ENCODE assay signal across 12 cellular contexts in genomic region chr20:768426-768978, GRCh38. TPM values are rescaled to one million over a fixed set of nuclear protein-coding genes. Genes with fewer than 3 reads are reported as not detected.
DNase-seq lines count a peak whose midpoint lies in the region; ATAC-seq, FAIRE-seq and TF ChIP-seq lines count a peak whose summit lies in the region.
"Had no signal": no experiment of that assay in that cellular context is flagged by ENCODE, and none has a peak within 500 bp of the region (broad histone marks: within the 10 kb centered on the region; RNA-seq: fewer than 3 reads in every experiment).

SLC52A3 (minus strand) TSS chr20:768500; CDS start chr20:765774, 2,726 bp downstream.

- no peak within 1 kb of the TSS for H3K4me3 Mint-ChIP-seq in activated naive CD4-positive, alpha-beta T cell treated with anti-CD3 and anti-CD28 coated beads, Interleukin-2, amount 10 ng/mL, durations not matched to agents 7 days and 5 days
- H3K4me3 Mint-ChIP-seq in CD8-positive, alpha-beta T cell: no peak within 1 kb of the TSS

- POLR2A ChIA-PET in CD8-positive, alpha-beta T cell (lab: Charles Lee): no interaction called here

- TF ChIP-seq POLR2A in GM18505 (IDR thresholded peaks at IDR 0.05; ENCODE audit: borderline replicate concordance, extremely low read depth, insufficient read depth, insufficient read length): no peak

- peak; percentile 75 for FAIRE-seq in keratinocyte (lab: Jason Lieb, UNC)
- FAIRE-seq: colon had no signal

- peak; percentile 80 for TF ChIP-seq CTCF in WERI-Rb-1 (IDR thresholded peaks at IDR 0.05; ENCODE audit: low read depth, low read length)
- TF ChIP-seq CTCF in keratinocyte (optimal IDR thresholded peaks at IDR 0.05 in 1 of 3, IDR thresholded peaks at IDR 0.05 in 1 of 3, conservative IDR thresholded peaks at IDR 0.05 in 1 of 3; ENCODE audit: extremely low read depth in 1 of 3, insufficient read depth in 2 of 3, low read length in 3 of 3): peak; percentile 50 to 89 (median 61)
- no peak for TF ChIP-seq CTCF in smooth muscle cell (IDR thresholded peaks at IDR 0.05; ENCODE audit: borderline replicate concordance, insufficient read depth, poor library complexity, severe bottlenecking)
- TF ChIP-seq CTCF in CD8-positive, alpha-beta T cell (IDR thresholded peaks at IDR 0.05): no peak

- H3K36me3 Mint-ChIP-seq in activated naive CD4-positive, alpha-beta T cell treated with anti-CD3 and anti-CD28 coated beads, Interleukin-2, amount 10 ng/mL, durations not matched to agents 7 days and 5 days: no peaks in the 10 kb centered on the region
- no peaks in the 10 kb centered on the region for H3K36me3 Mint-ChIP-seq in CD8-positive, alpha-beta T cell

- dilution Hi-C loops in keratinocyte (cut with MboI; ENCODE audit: extremely low pct_ligation_motif_present, low sequenced_read_pairs): no loop called here

- WGBS in smooth muscle cell (ENCODE audit: low lambda C conversion rate): 73% methylated on average over 11 of the region's 12 CpGs

- H3K4me1 Mint-ChIP-seq in activated naive CD4-positive, alpha-beta T cell treated with anti-CD3 and anti-CD28 coated beads, Interleukin-2, amount 10 ng/mL, durations not matched to agents 7 days and 5 days: no peaks in the 10 kb centered on the region
- H3K4me1 Mint-ChIP-seq in CD8-positive, alpha-beta T cell (ENCODE audit: low read depth): no peaks in the 10 kb centered on the region

- H3K27me3 ChIP-seq in WERI-Rb-1 (ENCODE audit: insufficient read depth, low read depth, severe bottlenecking) (no peaks in the 10 kb centered on the region), keratinocyte (ENCODE audit: control insufficient read depth, extremely low read depth, insufficient read depth, low read length) (no peaks in the 10 kb centered on the region), smooth muscle cell (ENCODE audit: low read depth) (no peaks in the 10 kb centered on the region)
- H3K27me3 ChIP-seq in CD8-positive, alpha-beta T cell (ENCODE audit: insufficient read depth, low read length): no peaks in the 10 kb centered on the region

- H3K79me2 ChIP-seq in keratinocyte (ENCODE audit: control insufficient read depth, insufficient read depth, low read length) (no peaks in the 10 kb centered on the region), smooth muscle cell (ENCODE audit: low read depth) (no peaks in the 10 kb centered on the region)

- peaks cover 2% of the 10 kb centered on the region for H3K4me1 ChIP-seq in keratinocyte (ENCODE audit: control insufficient read depth, extremely low read depth, insufficient read depth, low read length)
- no peaks in the 10 kb centered on the region for H3K4me1 ChIP-seq in smooth muscle cell (ENCODE audit: low read depth)
- H3K4me1 ChIP-seq in CD8-positive, alpha-beta T cell (ENCODE audit: insufficient read depth, low read length): peaks cover 11% of the 10 kb centered on the region
- H3K4me1 ChIP-seq: sigmoid colon had no signal

- H3K27me3 Mint-ChIP-seq in activated naive CD4-positive, alpha-beta T cell treated with anti-CD3 and anti-CD28 coated beads, Interleukin-2, amount 10 ng/mL, durations not matched to agents 7 days and 5 days: peaks cover 31% of the 10 kb centered on the region
- peaks cover 13% of the 10 kb centered on the region for H3K27me3 Mint-ChIP-seq in CD8-positive, alpha-beta T cell (ENCODE audit: low read depth)

- no peaks in the 10 kb centered on the region for H3F3A ChIP-seq in smooth muscle cell (ENCODE audit: low read depth)

- H3K9ac ChIP-seq in keratinocyte (ENCODE audit: control insufficient read depth, extremely low read depth, insufficient read depth, low read length) (peak within 1 kb of the TSS; percentile 65), smooth muscle cell (ENCODE audit: low read depth) (no peak within 1 kb of the TSS)

- H3K36me3 ChIP-seq in WERI-Rb-1: no peaks in the 10 kb centered on the region
- no peaks in the 10 kb centered on the region for H3K36me3 ChIP-seq in keratinocyte (ENCODE audit: control insufficient read depth in 2 of 2, extremely low read depth in 1 of 2, insufficient read depth in 2 of 2, low read length in 2 of 2)
- H3K36me3 ChIP-seq in smooth muscle cell (ENCODE audit: low read depth): no peaks in the 10 kb centered on the region
- no peaks in the 10 kb centered on the region for H3K36me3 ChIP-seq in CD8-positive, alpha-beta T cell (ENCODE audit: insufficient read depth, low read length)
- H3K36me3 ChIP-seq: sigmoid colon had no signal

- H3K27ac Mint-ChIP-seq in activated naive CD4-positive, alpha-beta T cell treated with anti-CD3 and anti-CD28 coated beads, Interleukin-2, amount 10 ng/mL, durations not matched to agents 7 days and 5 days: no peak within 1 kb of the TSS
- no peak within 1 kb of the TSS for H3K27ac Mint-ChIP-seq in CD8-positive, alpha-beta T cell

- CTCF ChIA-PET in activated naive CD4-positive, alpha-beta T cell treated with anti-CD3 and anti-CD28 coated beads, Interleukin-2, amount 10 ng/mL, durations not matched to agents 7 days and 5 days (lab: Charles Lee): interaction anchor here (0.9 to 1.1 kb wide), 2 partner anchors 13 to 231 kb away, joined by 3 read pairs; no protein-coding TSS in a partner anchor
- CTCF ChIA-PET in CD8-positive, alpha-beta T cell (lab: Charles Lee): no interaction called here

- no peaks in the 10 kb centered on the region for H4K20me1 ChIP-seq in keratinocyte (ENCODE audit: control insufficient read depth, extremely low read depth, insufficient read depth, low read length)
- H4K20me1 ChIP-seq in smooth muscle cell (ENCODE audit: low read depth): no peaks in the 10 kb centered on the region

- intact Hi-C loops in CD8-positive, alpha-beta T cell (cut with DNase I, micrococcal nuclease): no loop called here

- peak within 1 kb of the TSS; percentile 86 for H2AFZ ChIP-seq in keratinocyte (ENCODE audit: control insufficient read depth, low read length)
- H2AFZ ChIP-seq in smooth muscle cell (ENCODE audit: low read depth): no peak within 1 kb of the TSS

- no peaks in the 10 kb centered on the region for H3K9me1 ChIP-seq in keratinocyte (ENCODE audit: control insufficient read depth, extremely low read depth, insufficient read depth, low read length)

- no peak for ATAC-seq in GM18505 (IDR thresholded peaks at IDR 0.05; ENCODE audit: unreplicated experiment)
- no peak for ATAC-seq in CD8-positive, alpha-beta T cell

- H3K9me3 ChIP-seq in WERI-Rb-1 (ENCODE audit: severe bottlenecking) (peaks cover 5% of the 10 kb centered on the region), keratinocyte (ENCODE audit: control insufficient read depth, low read depth, low read length) (no peaks in the 10 kb centered on the region), smooth muscle cell (replicated peaks; ENCODE audit: low read depth) (no peaks in the 10 kb centered on the region)
- H3K9me3 ChIP-seq in CD8-positive, alpha-beta T cell (ENCODE audit: low read length): no peaks in the 10 kb centered on the region
- H3K9me3 ChIP-seq: sigmoid colon had no signal

- no peaks in the 10 kb centered on the region for H3K9me3 Mint-ChIP-seq in activated naive CD4-positive, alpha-beta T cell treated with anti-CD3 and anti-CD28 coated beads, Interleukin-2, amount 10 ng/mL, durations not matched to agents 7 days and 5 days
- no peaks in the 10 kb centered on the region for H3K9me3 Mint-ChIP-seq in CD8-positive, alpha-beta T cell

- no peak within 1 kb of the TSS for H3K27ac ChIP-seq in WERI-Rb-1
- H3K27ac ChIP-seq in keratinocyte (ENCODE audit: control insufficient read depth, insufficient read depth, low read length): peak within 1 kb of the TSS; percentile 45
- no peak within 1 kb of the TSS for H3K27ac ChIP-seq in smooth muscle cell (ENCODE audit: low read depth)
- H3K27ac ChIP-seq in CD8-positive, alpha-beta T cell (ENCODE audit: low read depth, low read length): no peak within 1 kb of the TSS
- H3K27ac ChIP-seq: sigmoid colon had no signal

- H3K4me2 ChIP-seq in keratinocyte (ENCODE audit: control insufficient read depth, extremely low read depth, insufficient read depth, low read depth, low read length): peak within 1 kb of the TSS; percentile 78
- no peak within 1 kb of the TSS for H3K4me2 ChIP-seq in smooth muscle cell

- peak; percentile 22 for DNase-seq in activated naive CD4-positive, alpha-beta T cell treated with anti-CD3 and anti-CD28 coated beads, Interleukin-2, amount 10 ng/mL, durations not matched to agents 7 days and 5 days
- DNase-seq in activated naive CD4-positive, alpha-beta T cell treated with Interleukin-2 at 50 U/mL for 16 hours: no peak
- DNase-seq in WERI-Rb-1: peak; percentile 65
- no peak for DNase-seq in keratinocyte (ENCODE audit: low read depth, low spot score)
- no peak for DNase-seq in smooth muscle cell (lab: John Stamatoyannopoulos, UW; ENCODE audit: unreplicated experiment)
- DNase-seq in CD8-positive, alpha-beta T cell: no peak
- no peak for DNase-seq in stimulated activated CD4-positive, alpha-beta T cell treated with anti-CD3 and anti-CD28 coated beads, Interleukin-4, amount 100 ng/mL, for 24 hours
- DNase-seq: DMS153, sigmoid colon had no signal

- no peak within 1 kb of the TSS for H3K4me3 ChIP-seq in WERI-Rb-1 (ENCODE audit: low read depth, low read length)
- H3K4me3 ChIP-seq in keratinocyte (ENCODE audit: control insufficient read depth in 2 of 3, extremely low read depth in 1 of 3, insufficient read depth in 2 of 3, low read depth in 1 of 3, low read length in 3 of 3): peak within 1 kb of the TSS; percentile 23 to 68 (median 60)
- H3K4me3 ChIP-seq in smooth muscle cell: no peak within 1 kb of the TSS
- H3K4me3 ChIP-seq in CD8-positive, alpha-beta T cell (ENCODE audit: low read depth, low read length): no peak within 1 kb of the TSS

RNA-seq across cellular contexts. Expression of gene SLC52A3, which starts in this region (rescaled TPM):
- polyA plus RNA-seq in keratinocyte (0.55 to 1.1 TPM (median 0.84 TPM) in 3 replicates), smooth muscle cell (0.37 TPM in 1 of 2 replicates, not detected in the other)
- not detected for polyA plus RNA-seq in keratinocyte (2011; ENCODE audit: low read depth)
- polyA plus RNA-seq in keratinocyte (2011; cell fraction: cytosol; rRNA removed): 0.38 and 0.69 TPM in 2 replicates
- polyA plus RNA-seq in keratinocyte (2011; cell fraction: nucleus; rRNA removed): 2.1 and 2.6 TPM in 2 replicates
- 0.51 and 1.7 TPM in 2 replicates for polyA plus RNA-seq in keratinocyte (2012; ENCODE audit: low replicate concordance)
- polyA minus RNA-seq in keratinocyte: 0.69 to 3.8 TPM (median 1.2 TPM) in 3 replicates
- 1.3 TPM for polyA minus RNA-seq in keratinocyte (2011; cell fraction: cytosol; rRNA and poly(A)+ RNA removed)
- polyA minus RNA-seq in keratinocyte (2011; cell fraction: nucleus; rRNA and poly(A)+ RNA removed): 1.8 and 2.0 TPM in 2 replicates
- 0.09 and 0.36 TPM in 2 replicates for total RNA-seq in smooth muscle cell
- not detected for total RNA-seq in CD8-positive, alpha-beta T cell
- total RNA-seq: T-helper 1 cell treated with Interleukin-12 subunit alpha and Interleukin-12 subunit beta and Interleukin-4 antibody, amounts not matched to agents 30 ng/mL and 1 ng/mL, for 36 hours had no signal

Comparison
In these comparisons a context has a peak if more than half of its experiments do, and no peak if none do; other contexts are left out.
1. DNase-seq: peak in activated naive CD4-positive, alpha-beta T cell treated with anti-CD3 and anti-CD28 coated beads, Interleukin-2, amount 10 ng/mL, durations not matched to agents 7 days and 5 days (single experiment) and WERI-Rb-1 (single experiment); none in activated naive CD4-positive, alpha-beta T cell treated with Interleukin-2 at 50 U/mL for 16 hours (single experiment), keratinocyte (single experiment), smooth muscle cell (single experiment), CD8-positive, alpha-beta T cell (0 of 7) and stimulated activated CD4-positive, alpha-beta T cell treated with anti-CD3 and anti-CD28 coated beads, Interleukin-4, amount 100 ng/mL, for 24 hours (single experiment).
2. H3K4me3 ChIP-seq: peak in keratinocyte (3 of 3); none in WERI-Rb-1 (single experiment), smooth muscle cell (single experiment) and CD8-positive, alpha-beta T cell (single experiment).
3. CTCF ChIP-seq: peak in WERI-Rb-1 (single experiment) and keratinocyte (3 of 3); none in smooth muscle cell (single experiment) and CD8-positive, alpha-beta T cell (single experiment).